14 cellular contexts compared by ENCODE assay signal in genomic region chr17:37605081-37605480, GRCh38. TPM values are rescaled to one million over a fixed set of nuclear protein-coding genes. Genes with fewer than 3 reads are reported as not detected.
DNase-seq lines count a peak whose midpoint lies in the region; ATAC-seq, FAIRE-seq and TF ChIP-seq lines count a peak whose summit lies in the region.
"Had no signal": no experiment of that assay in that cellular context is flagged by ENCODE, and none has a peak within 500 bp of the region (broad histone marks: within the 10 kb centered on the region; RNA-seq: fewer than 3 reads in every experiment).

No MANE protein-coding gene starts in this region.

- H3K36me3 Mint-ChIP-seq in CD4-positive, alpha-beta memory T cell = peaks cover 13 to 43% of the 10 kb centered on the region in 2 donors
- H3K36me3 Mint-ChIP-seq in activated T-helper 17 cell treated with anti-CD3 and anti-CD28 coated beads, Interleukin-2, amount 50 U/mL, for 72 hours (ENCODE audit: low read depth) = peaks cover 60% of the 10 kb centered on the region
- peaks cover 13% of the 10 kb centered on the region for H3K36me3 Mint-ChIP-seq in memory B cell

- no peak for TF ChIP-seq POLR2A in prostate gland (IDR thresholded peaks at IDR 0.05)

- CTCF ChIA-PET in CD4-positive, alpha-beta memory T cell (lab: Charles Lee; ENCODE audit: partially characterized antibody) = interaction anchor here (1.2 to 1.7 kb wide), 3 partner anchors 10 to 51 kb away, joined by 3 to 5 read pairs (median 3); no protein-coding TSS in a partner anchor

- no peaks in the 10 kb centered on the region for H3K27me3 Mint-ChIP-seq in CD4-positive, alpha-beta memory T cell
- H3K27me3 Mint-ChIP-seq in activated T-helper 17 cell treated with anti-CD3 and anti-CD28 coated beads, Interleukin-2, amount 50 U/mL, for 72 hours = no peaks in the 10 kb centered on the region
- H3K27me3 Mint-ChIP-seq in memory B cell = no peaks in the 10 kb centered on the region

- H3K4me3 ChIP-seq in CD4-positive, alpha-beta memory T cell (ENCODE audit: low read length in 2 of 2) = peak overlapping the region in 1 of 2 donors; percentile 23
- no peak overlapping the region for H3K4me3 ChIP-seq in prostate gland
- H3K4me3 ChIP-seq: BLaER1, thoracic aorta had no signal

- intact Hi-C loops in CD4-positive, alpha-beta memory T cell (cut with micrococcal nuclease) = loop anchor here (10.0 kb wide), 2 partner anchors 250 to 1060 kb away; partner anchors contain the start of gene GGNBP2
- intact Hi-C loops in prostate gland (cut with DNase I) = no loop called here

- H3K27ac Mint-ChIP-seq in CD4-positive, alpha-beta memory T cell = peak overlapping the region; percentile 77 to 94 (median 90)
- H3K27ac Mint-ChIP-seq in activated T-helper 17 cell treated with anti-CD3 and anti-CD28 coated beads, Interleukin-2, amount 50 U/mL, for 72 hours = peak overlapping the region; percentile 96
- H3K27ac Mint-ChIP-seq in memory B cell = peak overlapping the region; percentile 89
- H3K27ac Mint-ChIP-seq: nephron had no signal

- WGBS in prostate gland = 73% methylated on average over 4 of the region's 4 CpGs

- no peaks in the 10 kb centered on the region for H3K27me3 ChIP-seq in CD4-positive, alpha-beta memory T cell (ENCODE audit: insufficient read depth, low read length)
- no peaks in the 10 kb centered on the region for H3K27me3 ChIP-seq in prostate gland (replicated peaks; ENCODE audit: insufficient read depth)
- H3K27me3 ChIP-seq: BLaER1 had no signal

- DNase-seq in CD4-positive, alpha-beta memory T cell = no peak
- DNase-seq in ELR (ENCODE audit: low read depth) (peak; percentile 70), memory B cell (ENCODE audit: low spot score in 2 of 2) (no peak), prostate gland (ENCODE audit: low spot score) (no peak), GF-D8 (lab: John Stamatoyannopoulos, UW) (no peak), COR-L47 (lab: John Stamatoyannopoulos, UW) (no peak), urothelium cell line (ENCODE audit: low spot score) (no peak)
- DNase-seq: aorta, PC-3 had no signal

- ATAC-seq in activated T-helper 17 cell treated with anti-CD3 and anti-CD28 coated beads, Interleukin-2, amount 50 U/mL, for 72 hours (replicated peaks) = no peak
- no peak for ATAC-seq in memory B cell (ENCODE audit: low read depth)
- ATAC-seq: PC-3 had no signal

- H3K27ac ChIP-seq in CD4-positive, alpha-beta memory T cell (ENCODE audit: low read depth, low read length) = peak overlapping the region; percentile 81
- H3K27ac ChIP-seq in prostate gland = no peak overlapping the region
- H3K27ac ChIP-seq: BLaER1, thoracic aorta had no signal

- peak overlapping the region; percentile 65 to 95 (median 82) for H3K4me3 Mint-ChIP-seq in CD4-positive, alpha-beta memory T cell
- H3K4me3 Mint-ChIP-seq in activated T-helper 17 cell treated with anti-CD3 and anti-CD28 coated beads, Interleukin-2, amount 50 U/mL, for 72 hours = peak overlapping the region; percentile 93
- no peak overlapping the region for H3K4me3 Mint-ChIP-seq in memory B cell
- H3K4me3 Mint-ChIP-seq: nephron had no signal

- H3K9me3 Mint-ChIP-seq in CD4-positive, alpha-beta memory T cell = no peaks in the 10 kb centered on the region
- H3K9me3 Mint-ChIP-seq in activated T-helper 17 cell treated with anti-CD3 and anti-CD28 coated beads, Interleukin-2, amount 50 U/mL, for 72 hours = no peaks in the 10 kb centered on the region
- no peaks in the 10 kb centered on the region for H3K9me3 Mint-ChIP-seq in memory B cell

- H3K36me3 ChIP-seq in CD4-positive, alpha-beta memory T cell (ENCODE audit: insufficient read depth, low read length) = peaks cover 6% of the 10 kb centered on the region
- H3K36me3 ChIP-seq in prostate gland = no peaks in the 10 kb centered on the region
- H3K36me3 ChIP-seq: thoracic aorta had no signal

- peaks cover 41 to 85% (median 57%) of the 10 kb centered on the region in 4 donors for H3K4me1 Mint-ChIP-seq in CD4-positive, alpha-beta memory T cell
- H3K4me1 Mint-ChIP-seq in activated T-helper 17 cell treated with anti-CD3 and anti-CD28 coated beads, Interleukin-2, amount 50 U/mL, for 72 hours = peaks cover 44% of the 10 kb centered on the region
- H3K4me1 Mint-ChIP-seq in memory B cell = peaks cover 31% of the 10 kb centered on the region

- peaks cover 63% of the 10 kb centered on the region for H3K4me1 ChIP-seq in CD4-positive, alpha-beta memory T cell (ENCODE audit: insufficient read depth, low read length)
- H3K4me1 ChIP-seq in prostate gland (replicated peaks) = no peaks in the 10 kb centered on the region

- no peaks in the 10 kb centered on the region for H3K9me3 ChIP-seq in CD4-positive, alpha-beta memory T cell (ENCODE audit: control insufficient read depth in 1 of 2, low read length in 2 of 2)
- H3K9me3 ChIP-seq in prostate gland = no peaks in the 10 kb centered on the region
- H3K9me3 ChIP-seq: thoracic aorta had no signal

- POLR2A ChIA-PET in CD4-positive, alpha-beta memory T cell (lab: Charles Lee; ENCODE audit: partially characterized antibody) = interaction anchor here (0.6 to 2.3 kb wide), 6 partner anchors 10 to 116 kb away, joined by 3 to 6 read pairs (median 4); partner anchors contain the start of gene DUSP14

- no peak for FAIRE-seq in urothelium cell line (lab: Jason Lieb, UNC)
- FAIRE-seq: islet of Langerhans had no signal

- TF ChIP-seq CTCF in prostate gland (IDR thresholded peaks at IDR 0.05) = no peak

RNA-seq across cellular contexts. Expression of gene SYNRG, which starts 4.1 kb away (rescaled TPM):
- total RNA-seq in CD4-positive, alpha-beta memory T cell = 100 to 1,000 TPM; 135 to 148 TPM
- polyA plus RNA-seq in CD4-positive, alpha-beta memory T cell = 10 to 100 TPM; 34.2 to 96.0 TPM
- total RNA-seq in activated T-helper 17 cell treated with anti-CD3 and anti-CD28 coated beads, Interleukin-2, amount 50 U/mL, for 72 hours = 10 to 100 TPM; 63.8 to 64.1 TPM
- 10 to 100 TPM; 33.0 to 34.8 TPM for total RNA-seq in prostate gland

RNA-seq across cellular contexts. Expression of gene DDX52, which starts 38.2 kb away (rescaled TPM):
- 10 to 100 TPM; 25.7 to 26.5 TPM for total RNA-seq in CD4-positive, alpha-beta memory T cell
- polyA plus RNA-seq in CD4-positive, alpha-beta memory T cell = 10 to 100 TPM; 10.9 to 16.1 TPM
- total RNA-seq in activated T-helper 17 cell treated with anti-CD3 and anti-CD28 coated beads, Interleukin-2, amount 50 U/mL, for 72 hours = 10 to 100 TPM; 24.4 to 37.8 TPM
- 10 to 100 TPM; 14.8 to 17.5 TPM for total RNA-seq in prostate gland
